21 cellular contexts compared by ENCODE assay signal in the genomic region with DNA sequence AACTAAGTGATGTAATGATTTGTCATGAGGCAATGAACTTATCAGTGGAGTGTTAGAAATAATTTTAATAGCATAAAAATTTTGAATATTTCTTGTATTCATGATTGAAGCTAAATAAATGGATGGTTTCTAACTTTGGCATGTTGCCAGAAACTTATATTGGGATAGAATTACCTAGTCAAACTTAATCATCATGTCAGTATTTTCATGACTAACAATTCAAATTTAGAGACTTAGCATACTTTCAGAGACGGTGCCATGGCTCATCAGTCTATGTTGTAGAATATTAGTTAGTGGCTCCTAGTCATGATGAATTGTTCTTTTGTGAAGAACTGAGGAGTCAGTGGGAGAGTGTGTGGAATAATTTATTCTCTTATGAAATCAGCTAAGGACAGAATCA.
"Had no signal": no experiment of that assay in that cellular context is flagged by ENCODE, and none has a peak within 500 bp of the region (broad histone marks: within the 10 kb centered on the region; RNA-seq: fewer than 3 reads in every experiment).

No MANE protein-coding gene starts in this region.

- FAIRE-seq: TTC549 had no signal

- H3K4me3 ChIP-seq: SK-N-MC had no signal

- H3K27ac ChIP-seq: brain microvascular endothelial cell, SK-N-MC, VCaP had no signal

- ATAC-seq: activated T-cell treated with anti-CD3 and anti-CD28 coated beads, Interleukin-2, amount 50 U/mL, for 4 hours; Right ventricle myocardium inferior; T-cell had no signal

- DNase-seq: activated CD4-positive, alpha-beta memory T cell treated with anti-CD3 and anti-CD28 coated beads for 36 hours; activated CD4-positive, alpha-beta T cell treated with anti-CD3 and anti-CD28 coated beads, Interleukin-2, amount 10 ng/mL, durations not matched to agents 7 days and 5 days; activated CD4-positive, CD25-positive, alpha-beta regulatory T cell; activated CD8-positive, alpha-beta memory T cell treated with anti-CD3 and anti-CD28 coated beads for 24 hours; activated gamma-delta T cell; activated naive CD4-positive, alpha-beta T cell treated with anti-CD3 and anti-CD28 coated beads, Interleukin-2, amount 10 ng/mL, durations not matched to agents 7 days and 5 days; activated naive CD8-positive, alpha-beta T cell treated with anti-CD3 and anti-CD28 coated beads for 36 hours; activated T-cell treated with anti-CD3 and anti-CD28 coated beads, Interleukin-2, amount 50 U/mL, for 4 hours; brain microvascular endothelial cell; MM.1S; NCI-H1105; NCI-H1436; NCI-H187; NCI-H510A treated with DMSO at 0.1 percent for 48 hours; T-cell; T-helper 2 cell; T1000 had no signal

- H3K36me3 ChIP-seq: brain microvascular endothelial cell had no signal

- H3K27me3 ChIP-seq: brain microvascular endothelial cell had no signal
